In the genomic region with DNA sequence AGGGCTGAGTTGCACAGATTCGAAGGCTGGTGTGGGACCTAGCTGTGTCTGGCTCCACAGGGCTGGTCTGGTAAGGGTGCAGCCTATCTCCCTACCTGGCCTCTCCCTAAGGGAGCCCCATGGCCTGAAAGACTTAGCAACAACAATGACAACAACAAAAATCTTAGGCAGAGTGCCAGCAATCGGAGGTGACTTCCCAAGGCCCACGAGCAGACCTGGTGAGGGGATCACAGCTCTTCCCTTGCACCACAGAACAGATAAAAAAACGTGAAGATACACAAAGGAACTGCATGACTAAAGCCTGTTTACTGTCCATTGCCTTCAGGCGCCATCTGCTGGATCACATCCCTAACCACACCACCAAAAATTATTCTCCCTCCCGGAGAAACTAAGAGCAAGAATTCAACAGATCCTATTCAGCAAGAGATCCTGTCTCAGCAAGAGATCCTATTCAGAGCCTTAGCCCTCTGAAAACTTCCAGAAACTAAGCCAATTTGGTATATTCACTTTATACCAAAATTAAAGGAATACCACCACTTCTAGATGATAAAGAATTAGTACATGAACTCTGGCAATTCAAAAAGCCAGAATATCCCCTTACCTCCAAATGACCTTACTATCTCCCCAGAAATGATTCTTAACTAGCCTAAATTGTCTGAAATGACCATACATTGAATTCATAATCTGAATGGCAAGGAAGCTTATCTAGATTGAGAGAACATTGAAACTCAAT, we compare ENCODE assay signal across 7 cellular contexts. TPM values are rescaled to one million over a fixed set of nuclear protein-coding genes. Genes with fewer than 3 reads are reported as not detected.
DNase-seq lines count a peak whose midpoint lies in the region; ATAC-seq and FAIRE-seq lines count a peak whose summit lies in the region.

No MANE protein-coding gene starts in this region.

- H3K27me3 ChIP-seq in SJSA1 (replicated peaks): peaks cover 24% of the 10 kb centered on the region
- H3K27me3 ChIP-seq in small intestine (ENCODE audit: control insufficient read depth in 2 of 2, insufficient read depth in 2 of 2, low read length in 2 of 2): no peaks in the 10 kb centered on the region

- WGBS in small intestine, 3 donors: 2 to 10% (median 9%) methylated on average over 6 of the region's 6 CpGs

- no peaks in the 10 kb centered on the region for H3K9me3 ChIP-seq in SJSA1 (replicated peaks)
- no peaks in the 10 kb centered on the region for H3K9me3 ChIP-seq in small intestine (ENCODE audit: control insufficient read depth, low read depth)

- H3K4me3 ChIP-seq in SJSA1: no peak overlapping the region
- no peak overlapping the region for H3K4me3 ChIP-seq in small intestine (ENCODE audit: low read depth in 1 of 2, low read length in 2 of 2)

- peak; percentile 72 for ATAC-seq in GM21526 (IDR thresholded peaks at IDR 0.05; ENCODE audit: low FRiP score, unreplicated experiment)

- DNase-seq in GM04504 (ENCODE audit: low read depth) (peak; percentile 12), HT1080 (ENCODE audit: low read depth) (peak; percentile 47), SJSA1 (ENCODE audit: low read depth in 1 of 2, low spot score in 2 of 2) (peak; percentile 41 to 45), amygdala (lab: John Stamatoyannopoulos, UW) (peak in 39 of 56 donors; percentile 1 to 75 (median 19)), hepatic stellate cell (ENCODE audit: low spot score) (peak; percentile 5), small intestine (peak; percentile 37)

- no peak overlapping the region for H3K27ac ChIP-seq in SJSA1
- no peak overlapping the region for H3K27ac ChIP-seq in small intestine (ENCODE audit: low read depth in 1 of 2, low read length in 1 of 2)

- H3K4me1 ChIP-seq in SJSA1 (replicated peaks): peaks cover 12% of the 10 kb centered on the region
- no peaks in the 10 kb centered on the region for H3K4me1 ChIP-seq in small intestine (ENCODE audit: control insufficient read depth in 2 of 2, insufficient read depth in 1 of 2, low read depth in 1 of 2, low read length in 1 of 2)

- no peak for FAIRE-seq in small intestine (lab: Jason Lieb, UNC)

- H3K36me3 ChIP-seq in SJSA1: no peaks in the 10 kb centered on the region
- no peaks in the 10 kb centered on the region for H3K36me3 ChIP-seq in small intestine (ENCODE audit: control insufficient read depth in 2 of 2, insufficient read depth in 2 of 2, low read length in 2 of 2)

RNA-seq across cellular contexts. Expression of a gene that starts 24.1 kb away (rescaled TPM):
- total RNA-seq in HT1080 (2014; rRNA removed; shearing (Covaris generic)): not detected in 2 replicates
- polyA plus RNA-seq in HT1080 (2015; cell fraction: cytosol; rRNA removed): not detected in 2 replicates
- polyA plus RNA-seq in HT1080 (2015; cell fraction: nucleus; rRNA removed): not detected in 2 replicates
- not detected in 2 replicates for total RNA-seq in SJSA1 (2014; rRNA removed; shearing (Covaris generic))
- polyA plus RNA-seq in small intestine: not detected

RNA-seq across cellular contexts. Expression of a gene that starts 47.3 kb away (rescaled TPM):
- total RNA-seq in HT1080 (2014; rRNA removed; shearing (Covaris generic)): not detected in 2 replicates
- polyA plus RNA-seq in HT1080 (2015; cell fraction: cytosol; rRNA removed): not detected in 2 replicates
- not detected in 2 replicates for polyA plus RNA-seq in HT1080 (2015; cell fraction: nucleus; rRNA removed)
- not detected in 2 replicates for total RNA-seq in SJSA1 (2014; rRNA removed; shearing (Covaris generic))
- polyA plus RNA-seq in small intestine: not detected
